In the genomic region with DNA sequence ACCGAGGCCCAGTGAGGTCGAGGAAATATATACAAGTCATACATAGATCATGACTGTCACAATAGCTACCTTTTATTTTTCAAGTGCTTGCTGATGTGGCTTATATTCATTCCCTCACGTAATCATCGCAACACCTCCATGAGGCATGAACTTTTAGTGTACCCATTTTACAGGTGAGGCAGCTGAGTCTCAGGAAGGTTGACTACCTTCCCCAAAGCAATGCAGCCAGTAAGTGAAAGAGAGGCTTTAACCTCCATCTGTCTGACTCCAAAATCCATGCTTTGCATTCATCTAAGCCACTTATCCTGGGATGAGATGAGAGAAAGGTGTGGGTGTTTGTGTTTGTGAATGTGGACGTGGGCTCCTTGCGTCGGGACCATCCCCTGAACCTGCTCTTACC, we compare ENCODE assay signal across 35 cellular contexts. TPM values are rescaled to one million over a fixed set of nuclear protein-coding genes. Genes with fewer than 3 reads are reported as not detected.
"Had no signal": no experiment of that assay in that cellular context is flagged by ENCODE, and none has a peak within 500 bp of the region (broad histone marks: within the 10 kb centered on the region; RNA-seq: fewer than 3 reads in every experiment).

No MANE protein-coding gene starts in this region.

- H2AFZ ChIP-seq: neural progenitor cell, parathyroid adenoma had no signal

- H3K27ac ChIP-seq: neural progenitor cell, ovary, parathyroid adenoma, psoas muscle, skin epidermis, spleen, suprapubic skin, testis, tibial artery, upper lobe of left lung, vagina had no signal

- ATAC-seq: natural killer cell; psoas muscle; right cardiac atrium; sciatic nerve; stimulated activated memory B cell treated with anti-CD40 and anti-IgM and Interleukin-4, amounts not matched to agents 10 μg/mL and 1 μg/mL and 100 μg/mL, for 72 hours; stimulated activated naive CD8-positive, alpha-beta T cell treated with anti-CD3 and anti-CD28 coated beads, Interleukin-15, amount 100 ng/mL, for 72 hours; stimulated activated naive CD8-positive, alpha-beta T cell treated with anti-CD3 and anti-CD28 coated beads, Interleukin-15, Interleukin-2, amounts not matched to agents 100 U/mL and 50 U/mL, for 24 hours had no signal

- H3K4me2 ChIP-seq: neural progenitor cell, smooth muscle cell had no signal

- DNase-seq: natural killer cell; occipital lobe; ovary; posterior cingulate gyrus; psoas muscle; right cardiac atrium; spleen; stimulated activated CD4-positive, alpha-beta T cell treated with anti-CD3 and anti-CD28 coated beads, Interleukin-12 subunit alpha, Interleukin-12 subunit beta, amount 100 ng/mL, for 4 hours; stimulated activated CD4-positive, alpha-beta T cell treated with anti-CD3 and anti-CD28 coated beads, Interleukin-1b, Interleukin-23, amount 100 ng/mL, for 48 hours; stimulated activated CD4-positive, alpha-beta T cell treated with anti-CD3 and anti-CD28 coated beads, Interleukin-4, amount 100 ng/mL, for 1 hour; stimulated activated CD4-positive, alpha-beta T cell treated with anti-CD3 and anti-CD28 coated beads, Interleukin-4, amount 100 ng/mL, for 4 hours; stimulated activated CD8-positive, alpha-beta memory T cell treated with anti-CD3 and anti-CD28 coated beads, Interleukin-4, amount 100 ng/mL, for 48 hours; stimulated activated naive CD4-positive, alpha-beta T cell; stimulated activated naive CD8-positive, alpha-beta T cell treated with anti-CD3 and anti-CD28 coated beads, Interleukin-15, amount 100 ng/mL, for 72 hours; stimulated activated naive CD8-positive, alpha-beta T cell treated with anti-CD3 and anti-CD28 coated beads, Interleukin-15, Interleukin-2, amounts not matched to agents 100 U/mL and 50 U/mL, for 24 hours; substantia nigra; testis; tibial artery; trophoblast cell; upper lobe of left lung had no signal

- H3K9me3 ChIP-seq: ovary, psoas muscle, spleen, suprapubic skin, testis, tibial artery, upper lobe of left lung, vagina had no signal

- H3K27me3 ChIP-seq: neural progenitor cell, ovary, testis, upper lobe of left lung, vagina had no signal

- H3K79me2 ChIP-seq: parathyroid adenoma had no signal

- FAIRE-seq: urothelium cell line had no signal

- H3K4me1 ChIP-seq: psoas muscle, spleen, testis, tibial artery, upper lobe of left lung, vagina had no signal

- H3K4me3 ChIP-seq: neural progenitor cell, ovary, psoas muscle, skin epidermis, smooth muscle cell, spleen, suprapubic skin, testis, tibial artery, upper lobe of left lung, vagina had no signal

- H3K36me3 ChIP-seq: neural progenitor cell, ovary, spleen, suprapubic skin, tibial artery, upper lobe of left lung, vagina had no signal

- H3K9ac ChIP-seq: neural progenitor cell, parathyroid adenoma had no signal

RNA-seq across cellular contexts. Expression of a gene that starts 30.8 kb away (rescaled TPM):
- total RNA-seq: natural killer cell, renal cortical epithelial cell, spleen had no signal

RNA-seq across cellular contexts. Expression of a gene that starts 52.5 kb away (rescaled TPM):
- total RNA-seq: natural killer cell, occipital lobe, osteoblast, ovary, progenitor cell of endocrine pancreas, psoas muscle, renal cortical epithelial cell, right cardiac atrium, sciatic nerve, smooth muscle cell, spleen, suprapubic skin, upper lobe of left lung, ureter, vagina had no signal
- polyA plus RNA-seq: neural cell, psoas muscle, right cardiac atrium, smooth muscle cell, spleen, thymus had no signal
